33 cellular contexts compared by ENCODE assay signal in the genomic region with DNA sequence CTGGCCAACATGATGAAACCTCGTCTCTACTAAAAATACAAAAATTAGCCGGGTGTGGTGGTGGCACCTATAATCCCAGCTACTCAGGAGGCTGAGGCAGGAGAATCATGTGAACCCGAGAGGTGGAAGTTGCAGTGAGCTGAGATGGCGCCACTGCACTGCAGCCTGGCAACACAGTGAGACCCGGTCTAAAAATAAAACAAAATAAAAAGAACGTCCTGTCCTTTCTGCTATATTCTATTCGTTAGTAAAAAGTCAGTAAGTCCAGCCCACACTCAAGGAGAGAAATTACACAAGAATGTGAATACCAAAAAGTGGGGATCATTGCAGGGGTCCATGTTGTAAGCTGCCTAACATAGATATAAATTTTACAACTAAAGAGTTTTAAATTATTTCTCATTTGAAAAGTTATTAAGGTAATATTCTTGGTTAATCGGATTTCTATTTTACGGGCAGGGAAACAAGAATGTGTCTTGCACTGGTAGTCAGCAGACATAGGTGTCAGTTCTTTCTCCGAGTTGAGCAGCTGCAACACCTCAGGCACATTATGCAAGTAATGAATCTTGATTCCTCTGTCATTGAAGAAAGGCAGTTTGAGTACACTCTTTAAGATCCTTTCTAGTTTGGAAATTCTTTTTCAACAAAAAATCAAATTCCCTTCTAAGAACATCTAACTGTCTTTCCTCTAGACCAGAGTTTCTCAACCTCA. TPM values are rescaled to one million over a fixed set of nuclear protein-coding genes. Genes with fewer than 3 reads are reported as not detected.
"Had no signal": no experiment of that assay in that cellular context is flagged by ENCODE, and none has a peak within 500 bp of the region (broad histone marks: within the 10 kb centered on the region; RNA-seq: fewer than 3 reads in every experiment).

No MANE protein-coding gene starts in this region.

- ATAC-seq: naive thymus-derived CD8-positive, alpha-beta T cell; natural killer cell treated with Interleukin-12 subunit alpha and Interleukin-12 subunit beta and Interleukin-15 and Interleukin-18, amount 100 ng/mL, for 72 hours; pancreas; sciatic nerve; stimulated activated memory B cell treated with anti-CD40 and anti-IgM and Interleukin-4, amounts not matched to agents 10 μg/mL and 1 μg/mL and 100 μg/mL, for 72 hours; stimulated activated naive CD8-positive, alpha-beta T cell treated with anti-CD3 and anti-CD28 coated beads, Interleukin-15, amount 100 ng/mL, for 72 hours; stimulated activated naive CD8-positive, alpha-beta T cell treated with anti-CD3 and anti-CD28 coated beads, Interleukin-15, Interleukin-2, amounts not matched to agents 100 U/mL and 50 U/mL, for 24 hours; upper lobe of right lung had no signal

- H3K9me3 ChIP-seq: neutrophil, pancreas, prostate gland, suprapubic skin, testis, tibial artery, transverse colon, upper lobe of right lung, uterus had no signal

- H3K36me3 ChIP-seq: neutrophil, pancreas, prostate gland, spleen, suprapubic skin, tibial artery, transverse colon, upper lobe of right lung, uterus had no signal

- H3K4me1 ChIP-seq: pancreas, prostate gland, spleen, suprapubic skin, testis, tibial artery, transverse colon, upper lobe of right lung, uterus had no signal

- H3K27ac ChIP-seq: neutrophil, pancreas, prostate gland, skin epidermis, spleen, suprapubic skin, testis, tibial artery, transverse colon, upper lobe of right lung, uterus had no signal

- DNase-seq: naive thymus-derived CD8-positive, alpha-beta T cell; nephron progenitor cell; nucleus accumbens; pancreas; retina; spleen; stimulated activated CD4-positive, alpha-beta T cell treated with anti-CD3 and anti-CD28 coated beads, Interleukin-12 subunit alpha, Interleukin-12 subunit beta, amount 100 ng/mL, for 4 hours; stimulated activated CD4-positive, alpha-beta T cell treated with anti-CD3 and anti-CD28 coated beads, Interleukin-1b, Interleukin-23, amount 100 ng/mL, for 48 hours; stimulated activated CD4-positive, alpha-beta T cell treated with anti-CD3 and anti-CD28 coated beads, Interleukin-4, amount 100 ng/mL, for 1 hour; stimulated activated CD4-positive, alpha-beta T cell treated with anti-CD3 and anti-CD28 coated beads, Interleukin-4, amount 100 ng/mL, for 4 hours; stimulated activated CD8-positive, alpha-beta memory T cell treated with anti-CD3 and anti-CD28 coated beads, Interleukin-4, amount 100 ng/mL, for 48 hours; stimulated activated naive CD4-positive, alpha-beta T cell; stimulated activated naive CD8-positive, alpha-beta T cell treated with anti-CD3 and anti-CD28 coated beads, Interleukin-15, amount 100 ng/mL, for 72 hours; stimulated activated naive CD8-positive, alpha-beta T cell treated with anti-CD3 and anti-CD28 coated beads, Interleukin-15, Interleukin-2, amounts not matched to agents 100 U/mL and 50 U/mL, for 24 hours; substantia nigra; testis; tibial artery; transverse colon; upper lobe of right lung; uterus had no signal

- H3K4me3 ChIP-seq: pancreas, prostate gland, skin epidermis, smooth muscle cell, spleen, suprapubic skin, testis, tibial artery, transverse colon, upper lobe of right lung, uterus had no signal

- H3K27me3 ChIP-seq: neutrophil, pancreas, spleen, suprapubic skin, testis, tibial artery, transverse colon, upper lobe of right lung, uterus had no signal

RNA-seq across cellular contexts. Expression of a gene that starts 24.5 kb away (rescaled TPM):
- total RNA-seq: naive thymus-derived CD8-positive, alpha-beta T cell; natural killer cell treated with Interleukin-12 subunit alpha and Interleukin-12 subunit beta and Interleukin-15 and Interleukin-18, amount 100 ng/mL, for 72 hours; omental fat pad; osteocyte; pancreas; posterior vena cava; pulmonary artery endothelial cell; sciatic nerve; smooth muscle cell; spleen; suprapubic skin; transverse colon; urinary bladder; uterus had no signal
- polyA plus RNA-seq: naive thymus-derived CD8-positive, alpha-beta T cell; smooth muscle cell; spleen; urinary bladder had no signal
